ENCODE assay signal across 9 cellular contexts in the genomic region with DNA sequence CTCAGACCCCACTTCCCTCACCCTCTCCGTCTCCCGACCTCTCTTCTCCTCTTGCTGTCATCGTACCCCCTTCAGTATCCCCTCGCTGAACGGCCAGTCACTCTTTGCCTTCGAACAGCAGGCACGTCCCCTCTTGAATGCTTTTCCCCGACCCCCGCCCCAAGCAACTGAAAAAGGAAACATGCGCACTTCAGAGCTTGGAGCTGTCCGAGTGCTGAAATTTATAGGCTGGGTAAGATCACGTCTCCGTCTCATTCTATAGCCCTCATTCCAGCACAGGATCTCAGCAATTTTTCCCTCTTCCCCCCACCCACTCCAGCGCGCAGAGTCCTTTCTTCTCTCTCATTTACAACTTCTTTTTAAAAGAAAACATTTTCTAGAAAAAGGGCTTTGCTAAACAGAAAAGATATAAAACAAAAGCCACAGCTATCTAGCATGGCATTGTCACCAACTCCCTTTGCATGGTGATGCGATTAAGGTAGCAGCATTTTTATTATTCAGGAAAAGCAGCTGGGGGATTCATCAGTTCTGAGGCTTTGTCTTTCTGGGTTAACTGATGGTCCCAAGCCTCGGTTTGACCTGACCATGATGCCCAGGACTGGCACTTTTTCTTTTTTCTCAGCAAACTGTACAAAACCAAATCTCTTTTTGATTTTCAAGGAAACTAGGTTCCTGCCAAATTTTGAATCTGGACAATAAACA. TPM values are rescaled to one million over a fixed set of nuclear protein-coding genes. Genes with fewer than 3 reads are reported as not detected.
DNase-seq lines count a peak whose midpoint lies in the region; ATAC-seq, FAIRE-seq and TF ChIP-seq lines count a peak whose summit lies in the region.
"Had no signal": no experiment of that assay in that cellular context is flagged by ENCODE, and none has a peak within 500 bp of the region (broad histone marks: within the 10 kb centered on the region; RNA-seq: fewer than 3 reads in every experiment).

Gene GLRA2 (plus strand): TSS at position 249 of the 702 bp plus-strand sequence. CDS start 522 bp downstream, outside the sequence.

- H3K36me3 Mint-ChIP-seq in Caco-2 (ENCODE audit: insufficient read depth, unreplicated experiment): no peaks in the 10 kb centered on the region
- no peaks in the 10 kb centered on the region for H3K36me3 Mint-ChIP-seq in effector memory CD8-positive, alpha-beta T cell (ENCODE audit: insufficient read depth)

- H3K4me2 ChIP-seq in K562 (ENCODE audit: insufficient read depth, low read length) (no peak within 1 kb of the TSS), mesendoderm (ENCODE audit: low read length) (peak within 1 kb of the TSS; percentile 56)

- no peak for ATAC-seq in K562
- no peak for ATAC-seq in effector memory CD8-positive, alpha-beta T cell (replicated peaks)

- no peak within 1 kb of the TSS for H2BK15ac ChIP-seq in mesendoderm (replicated peaks; ENCODE audit: low read depth)

- no peak within 1 kb of the TSS for H3K4me3 ChIP-seq in Caco-2 (ENCODE audit: low read depth, low read length)
- H3K4me3 ChIP-seq in HUES64 (ENCODE audit: low read length): peak within 1 kb of the TSS; percentile 41
- no peak within 1 kb of the TSS for H3K4me3 ChIP-seq in K562
- no peak within 1 kb of the TSS for H3K4me3 ChIP-seq in mesendoderm (ENCODE audit: low read length)

- TF ChIP-seq CTCF in Caco-2 (IDR thresholded peaks at IDR 0.05; ENCODE audit: insufficient read depth in 1 of 2, low read depth in 1 of 2, low read length in 1 of 2, severe bottlenecking in 1 of 2, unreplicated experiment in 1 of 2) (no peak), K562 (IDR thresholded peaks at IDR 0.05 in 2 of 3, conservative IDR thresholded peaks at IDR 0.05 in 1 of 3; ENCODE audit: insufficient read depth in 2 of 3, low read depth in 1 of 3, low read length in 3 of 3) (no peak)

- no peaks in the 10 kb centered on the region for H3K79me2 ChIP-seq in K562 (ENCODE audit: control insufficient read depth, insufficient read depth, low read length)
- H3K79me2 ChIP-seq in mesendoderm (ENCODE audit: control insufficient read depth, insufficient read depth, low read length): no peaks in the 10 kb centered on the region

- H3K18ac ChIP-seq in mesendoderm (ENCODE audit: low read length): no peak within 1 kb of the TSS

- TF ChIP-seq EP300 in K562 (IDR thresholded peaks at IDR 0.05; ENCODE audit: low read length): no peak

- no peak within 1 kb of the TSS for H3K56ac ChIP-seq in mesendoderm (ENCODE audit: low read length)

- H2BK120ac ChIP-seq in mesendoderm (ENCODE audit: low read depth, low read length): no peak within 1 kb of the TSS

- CTCF ChIA-PET in Caco-2 (lab: Charles Lee) (interaction anchor here (0.7 kb wide), 1 partner anchor 500 kb away, joined by 3 read pairs; no protein-coding TSS in a partner anchor), K562 (lab: Yijun Ruan, JAX; ENCODE audit: low intra/inter-chr PET ratio) (no interaction called here)

- H2BK5ac ChIP-seq in mesendoderm (ENCODE audit: low read length): no peak within 1 kb of the TSS

- H4K20me1 ChIP-seq in K562 (replicated peaks; ENCODE audit: control insufficient read depth, insufficient read depth, low read length): no peaks in the 10 kb centered on the region

- no peaks in the 10 kb centered on the region for H3K27me3 ChIP-seq in Caco-2 (replicated peaks; ENCODE audit: control insufficient read depth, insufficient read depth, low read length)
- H3K27me3 ChIP-seq in HUES64 (ENCODE audit: insufficient read depth, low read length): no peaks in the 10 kb centered on the region
- no peaks in the 10 kb centered on the region for H3K27me3 ChIP-seq in K562 (ENCODE audit: control insufficient read depth in 2 of 2, insufficient read depth in 2 of 2, low read length in 2 of 2)
- no peaks in the 10 kb centered on the region for H3K27me3 ChIP-seq in mesendoderm (ENCODE audit: insufficient read depth, low read length, poor library complexity)

- WGBS in HUES64: 5% methylated on average over 17 of the region's 17 CpGs
- WGBS in K562 (ENCODE audit: insufficient coverage, low coverage, missing lambda C conversion rate): 2% methylated on average over 5 of the region's 17 CpGs
- no CpG with 5 or more reads among the region's 17 CpGs for WGBS in mesendoderm (ENCODE audit: extremely low coverage, insufficient coverage, low lambda C conversion rate)

- TF ChIP-seq POLR2A in K562 (conservative IDR thresholded peaks at IDR 0.05): no peak

- in situ Hi-C loops in K562 (cut with MboI): no loop called here

- no peak within 1 kb of the TSS for H3K9ac ChIP-seq in HUES64 (ENCODE audit: low read depth, low read length)
- H3K9ac ChIP-seq in K562 (ENCODE audit: insufficient read depth in 1 of 2, low read depth in 2 of 2, low read length in 2 of 2): no peak within 1 kb of the TSS
- H3K9ac ChIP-seq in mesendoderm (ENCODE audit: low read length): no peak within 1 kb of the TSS

- no peak within 1 kb of the TSS for H3K23ac ChIP-seq in mesendoderm (ENCODE audit: low read length)

- H3K4me3 Mint-ChIP-seq in Caco-2 (ENCODE audit: unreplicated experiment): peak within 1 kb of the TSS; percentile 53
- peak within 1 kb of the TSS in 1 of 2 donors; percentile 43 for H3K4me3 Mint-ChIP-seq in effector memory CD8-positive, alpha-beta T cell

- H3K36me3 ChIP-seq in Caco-2 (ENCODE audit: control insufficient read depth, insufficient read depth, low read length): no peaks in the 10 kb centered on the region
- H3K36me3 ChIP-seq in HUES64 (ENCODE audit: insufficient read depth, low read length): no peaks in the 10 kb centered on the region
- H3K36me3 ChIP-seq in K562 (ENCODE audit: control insufficient read depth, insufficient read depth, low read length): no peaks in the 10 kb centered on the region
- no peaks in the 10 kb centered on the region for H3K36me3 ChIP-seq in mesendoderm (ENCODE audit: control insufficient read depth, insufficient read depth, low read length)

- no peak within 1 kb of the TSS for H3K27ac Mint-ChIP-seq in Caco-2 (ENCODE audit: unreplicated experiment)
- peak within 1 kb of the TSS in 1 of 2 donors; percentile 68 for H3K27ac Mint-ChIP-seq in effector memory CD8-positive, alpha-beta T cell

- BruUV-seq in Caco-2 (replicated peaks; lab: Mats Ljungman, UMichigan): no TSS peak
- BruUV-seq in K562 (replicated peaks; lab: Mats Ljungman, UMichigan): no TSS peak

- DNase-seq in Caco-2: peak; percentile 12 to 18
- peak in 2 of 4 experiments; percentile 3 for DNase-seq in K562 (ENCODE audit: extremely low read depth in 1 of 4, low spot score in 3 of 4)
- peak; percentile 62 for DNase-seq in mesendoderm
- no peak for DNase-seq in effector memory CD8-positive, alpha-beta T cell
- DNase-seq in NCI-H446 treated with DMSO at 0.1 percent for 48 hours (lab: John Stamatoyannopoulos, UW): no peak
- DNase-seq in cortex of kidney (lab: John Stamatoyannopoulos, UW): no peak
- DNase-seq in posterior vena cava (ENCODE audit: low spot score): no peak

- no peak within 1 kb of the TSS for H3K27ac ChIP-seq in HUES64 (ENCODE audit: low read depth, low read length)
- no peak within 1 kb of the TSS for H3K27ac ChIP-seq in K562 (ENCODE audit: extremely low read depth, low read depth, low read length)
- H3K27ac ChIP-seq in mesendoderm (ENCODE audit: low read depth, low read length): no peak within 1 kb of the TSS
- H3K27ac ChIP-seq: epithelial cell of prostate had no signal

- H3K27me3 Mint-ChIP-seq in Caco-2 (ENCODE audit: insufficient read depth, unreplicated experiment): no peaks in the 10 kb centered on the region
- peaks cover 4 to 9% of the 10 kb centered on the region in 2 donors for H3K27me3 Mint-ChIP-seq in effector memory CD8-positive, alpha-beta T cell

- no peaks in the 10 kb centered on the region for H3K79me1 ChIP-seq in mesendoderm (ENCODE audit: low read length)

- TF ChIP-seq RAD21 in K562 (CRISPR knock-in tag; conservative IDR thresholded peaks at IDR 0.05 in 1 of 2, IDR thresholded peaks at IDR 0.05 in 1 of 2): no peak

- H4K5ac ChIP-seq in mesendoderm (ENCODE audit: low read length): no peak within 1 kb of the TSS

- H3K9me3 ChIP-seq in Caco-2 (no peaks in the 10 kb centered on the region), HUES64 (ENCODE audit: insufficient read depth, low read depth, low read length) (no peaks in the 10 kb centered on the region), K562 (replicated peaks; ENCODE audit: control insufficient read depth, insufficient read depth, low read depth, low read length) (no peaks in the 10 kb centered on the region)

- no peaks in the 10 kb centered on the region for H3K4me1 ChIP-seq in Caco-2
- H3K4me1 ChIP-seq in HUES64 (ENCODE audit: insufficient read depth, low read length): 0 out of 2 replicates have a peak, but pooled peaks cover 8% of the 10 kb centered on the region
- H3K4me1 ChIP-seq in K562 (replicated peaks in 1 of 2; ENCODE audit: control insufficient read depth in 2 of 2, insufficient read depth in 2 of 2, low read length in 2 of 2): no peaks in the 10 kb centered on the region
- no peaks in the 10 kb centered on the region for H3K4me1 ChIP-seq in mesendoderm (ENCODE audit: control insufficient read depth, low read depth, low read length)

- intact Hi-C loops in Caco-2 (cut with micrococcal nuclease; ENCODE audit: unreplicated experiment) (loop anchor here (5.0 kb wide), 1 partner anchor 477 kb away; no protein-coding TSS in a partner anchor), K562 (cut with micrococcal nuclease) (loop anchor here (2.0 to 5.0 kb wide), 3 partner anchors 435 to 492 kb away; no protein-coding TSS in a partner anchor), posterior vena cava (cut with DNase I) (no loop called here)

- no peak within 1 kb of the TSS for H4K8ac ChIP-seq in mesendoderm (ENCODE audit: low read depth, low read length)

- no peak for FAIRE-seq in K562 (lab: Jason Lieb, UNC)

- H3K9me3 Mint-ChIP-seq in Caco-2 (ENCODE audit: unreplicated experiment): no peaks in the 10 kb centered on the region
- no peaks in the 10 kb centered on the region for H3K9me3 Mint-ChIP-seq in effector memory CD8-positive, alpha-beta T cell

- no peaks in the 10 kb centered on the region for H3K9me1 ChIP-seq in K562 (ENCODE audit: control insufficient read depth, insufficient read depth, low read length)

- no peak within 1 kb of the TSS for H3K4ac ChIP-seq in mesendoderm (ENCODE audit: low read depth, low read length)

- H2AK5ac ChIP-seq in mesendoderm (ENCODE audit: low read length): no peak within 1 kb of the TSS

- POLR2A ChIA-PET in Caco-2 (lab: Charles Lee): no interaction called here
- POLR2A ChIA-PET in K562 (lab: Yijun Ruan, JAX): no interaction called here

- no peaks in the 10 kb centered on the region for H3K4me1 Mint-ChIP-seq in Caco-2 (ENCODE audit: low read depth, unreplicated experiment)
- peaks cover 0 to 2% of the 10 kb centered on the region in 2 donors for H3K4me1 Mint-ChIP-seq in effector memory CD8-positive, alpha-beta T cell (ENCODE audit: low read depth in 2 of 2)

- H2AFZ ChIP-seq in K562 (ENCODE audit: low read depth, low read length): no peak within 1 kb of the TSS

RNA-seq across cellular contexts. Expression of gene GLRA2, which starts in this region (rescaled TPM):
- total RNA-seq in Caco-2 (2022) (not detected in 2 replicates), K562 (2014; rRNA removed) (not detected in 2 replicates), K562 (2014; rRNA removed; fragmentation: Illumina TruSeq; extraction: Trizol) (not detected in 2 replicates), K562 (2015; rRNA removed; fragmentation: Illumina TruSeq; extraction: Trizol) (not detected in 2 replicates), K562 (2021) (not detected in 2 replicates), posterior vena cava (not detected)
- 0.20 TPM for polyA plus RNA-seq in HUES64 (2013, experiment 1 of 2)
- polyA plus RNA-seq in HUES64 (2013, experiment 2 of 2): 0.25 TPM
- not detected in 2 replicates for total RNA-seq in K562 (2011; cell fraction: chromatin; rRNA removed; ENCODE audit: low replicate concordance)
- not detected in 2 replicates for total RNA-seq in K562 (2011; cell fraction: nucleolus; rRNA removed)
- total RNA-seq in K562 (2011; cell fraction: nucleoplasm; rRNA removed): not detected in 2 replicates
- polyA plus RNA-seq in K562 (2011; rRNA removed) (not detected in 2 replicates), K562 (2014; fragmentation: Illumina TruSeq; extraction: Trizol) (not detected in 2 replicates), K562 (2014; fragmentation: Nextera tagmentation; extraction: Ambion mirVana) (not detected), K562 (2014; rRNA removed) (not detected in 2 replicates)
- not detected in 2 replicates for polyA plus RNA-seq in K562 (2011; cell fraction: cytosol; rRNA removed)
- not detected in 2 replicates for polyA plus RNA-seq in K562 (2011; cell fraction: nucleus; rRNA removed)
- not detected in 2 replicates for polyA plus RNA-seq in K562 (2012)
- not detected in 2 replicates for polyA minus RNA-seq in K562 (2011; rRNA and poly(A)+ RNA removed)
- not detected in 2 replicates for polyA minus RNA-seq in K562 (2011; cell fraction: cytosol; rRNA and poly(A)+ RNA removed)
- not detected in 2 replicates for polyA minus RNA-seq in K562 (2011; cell fraction: nucleus; rRNA and poly(A)+ RNA removed)
- not detected for polyA plus RNA-seq in mesendoderm (2013, experiment 1 of 2)
- polyA plus RNA-seq in mesendoderm (2013, experiment 2 of 2): not detected

Comparison
In these comparisons a context has a peak if more than half of its experiments do, and no peak if none do; other contexts are left out.
1. Peak in DNase-seq in Caco-2; RNA of the gene not detected or under 1 TPM.
2. intact Hi-C loops: an anchor here in Caco-2 (5.0 kb wide) and K562 (2.0 to 5.0 kb wide); none called in posterior vena cava.